ENCODE assay signal across 13 cellular contexts in genomic region chr4:104868533-104868932, GRCh38.
A peak's percentile ranks its signal among the peaks of the same experiment; 100 is the strongest.
DNase-seq lines count a peak whose midpoint lies in the region; ATAC-seq lines count a peak whose summit lies in the region.
"Had no signal": no experiment of that assay in that cellular context is flagged by ENCODE, and none has a peak within 500 bp of the region (broad histone marks: within the 10 kb centered on the region; RNA-seq: fewer than 3 reads in every experiment).

No MANE protein-coding gene starts in this region.

- no peak overlapping the region for H3K4me3 Mint-ChIP-seq in T-helper 17 cell

- no peaks in the 10 kb centered on the region for H3K4me1 Mint-ChIP-seq in T-helper 17 cell

- H3K27me3 Mint-ChIP-seq in T-helper 17 cell: peaks cover 6% of the 10 kb centered on the region

- H3K9me3 ChIP-seq in T-helper 17 cell (ENCODE audit: control insufficient read depth, low read length, poor library complexity, severe bottlenecking): no peaks in the 10 kb centered on the region
- H3K9me3 ChIP-seq: neutrophil had no signal

- no peaks in the 10 kb centered on the region for H3K36me3 Mint-ChIP-seq in T-helper 17 cell (ENCODE audit: low read depth)

- ATAC-seq in GM18907 (IDR thresholded peaks at IDR 0.05; ENCODE audit: unreplicated experiment): peak; percentile 32
- ATAC-seq in GM21528 (IDR thresholded peaks at IDR 0.05; ENCODE audit: low FRiP score, unreplicated experiment): peak; percentile 41
- ATAC-seq in HG03025 (IDR thresholded peaks at IDR 0.05; ENCODE audit: low FRiP score, unreplicated experiment): peak; percentile 30
- ATAC-seq in HG03565 (IDR thresholded peaks at IDR 0.05; ENCODE audit: unreplicated experiment): peak; percentile 23
- no peak for ATAC-seq in T-helper 17 cell

- H3K27ac Mint-ChIP-seq in T-helper 17 cell: no peak overlapping the region

- DNase-seq in T-helper 17 cell: no peak
- no peak for DNase-seq in NK-92 treated with Interleukin-12 subunit alpha and Interleukin-12 subunit beta, amount 100 ng/mL, for 24 hours (lab: John Stamatoyannopoulos, UW)
- DNase-seq in activated CD4-positive, alpha-beta T cell treated with anti-CD3 and anti-CD28 coated beads for 48 hours: no peak
- DNase-seq in activated naive CD4-positive, alpha-beta T cell (lab: John Stamatoyannopoulos, UW): no peak
- DNase-seq: activated CD4-positive, CD25-positive, alpha-beta regulatory T cell treated with anti-CD3 and anti-CD28 coated beads, Interleukin-2, amount 50 U/mL, for 72 hours; dorsolateral prefrontal cortex; EL; OCI-M1 had no signal
